ENCODE assay signal across 33 cellular contexts in the genomic region with DNA sequence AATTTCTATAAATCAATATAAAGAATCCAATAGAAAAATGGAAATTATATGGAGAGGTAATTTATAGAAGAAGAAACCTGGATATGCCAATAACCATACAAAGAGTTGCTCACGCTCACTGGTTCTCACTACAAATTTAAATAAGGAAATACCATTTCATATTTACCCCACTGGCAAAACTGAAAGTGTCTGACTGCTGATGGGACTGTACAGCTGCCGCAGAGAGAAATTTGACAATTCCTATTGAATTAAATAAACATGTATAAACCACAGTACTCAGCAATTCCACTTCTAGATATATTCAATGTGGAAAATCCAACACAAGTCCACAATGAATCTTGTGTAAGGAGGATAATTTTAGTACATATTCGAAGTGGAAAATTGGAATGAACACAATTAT.
"Had no signal": no experiment of that assay in that cellular context is flagged by ENCODE, and none has a peak within 500 bp of the region (broad histone marks: within the 10 kb centered on the region; RNA-seq: fewer than 3 reads in every experiment).

No MANE protein-coding gene starts in this region.

- H3K36me3 Mint-ChIP-seq: naive thymus-derived CD4-positive, alpha-beta T cell; natural killer cell; stimulated activated memory B cell treated with anti-CD40 and anti-IgM and Interleukin-4, amounts not matched to agents 10 μg/mL and 1 μg/mL and 100 μg/mL, for 72 hours had no signal

- H3K4me3 ChIP-seq: neural progenitor cell, ovary, psoas muscle, right lobe of liver, sigmoid colon, skin epidermis, smooth muscle cell, spleen, suprapubic skin, testis, tibial artery, transverse colon, upper lobe of right lung, uterus had no signal

- H3K36me3 ChIP-seq: neural progenitor cell, ovary, right lobe of liver, sigmoid colon, spleen, suprapubic skin, tibial artery, transverse colon, upper lobe of right lung, uterus had no signal

- H3K4me1 ChIP-seq: parathyroid adenoma, psoas muscle, right lobe of liver, sigmoid colon, spleen, suprapubic skin, testis, tibial artery, transverse colon, upper lobe of right lung, uterus had no signal

- H3K4me3 Mint-ChIP-seq: naive thymus-derived CD4-positive, alpha-beta T cell; natural killer cell; nephron; neural progenitor cell; stimulated activated memory B cell treated with anti-CD40 and anti-IgM and Interleukin-4, amounts not matched to agents 10 μg/mL and 1 μg/mL and 100 μg/mL, for 72 hours; stimulated activated naive CD8-positive, alpha-beta T cell treated with anti-CD3 and anti-CD28 coated beads, Interleukin-15, amount 100 ng/mL, for 72 hours; type B pancreatic cell had no signal

- H3K27ac Mint-ChIP-seq: naive thymus-derived CD4-positive, alpha-beta T cell; natural killer cell; nephron; neural progenitor cell; progenitor cell of endocrine pancreas; stimulated activated memory B cell treated with anti-CD40 and anti-IgM and Interleukin-4, amounts not matched to agents 10 μg/mL and 1 μg/mL and 100 μg/mL, for 72 hours; stimulated activated naive CD8-positive, alpha-beta T cell treated with anti-CD3 and anti-CD28 coated beads, Interleukin-15, amount 100 ng/mL, for 72 hours; type B pancreatic cell had no signal

- H3K79me2 ChIP-seq: parathyroid adenoma had no signal

- H3K27me3 Mint-ChIP-seq: naive thymus-derived CD4-positive, alpha-beta T cell; progenitor cell of endocrine pancreas; stimulated activated memory B cell treated with anti-CD40 and anti-IgM and Interleukin-4, amounts not matched to agents 10 μg/mL and 1 μg/mL and 100 μg/mL, for 72 hours; stimulated activated naive CD8-positive, alpha-beta T cell treated with anti-CD3 and anti-CD28 coated beads, Interleukin-15, amount 100 ng/mL, for 72 hours; type B pancreatic cell had no signal

- H3K9me3 ChIP-seq: ovary, psoas muscle, right lobe of liver, sigmoid colon, spleen, suprapubic skin, testis, tibial artery, transverse colon, upper lobe of right lung, uterus had no signal

- H3K9ac ChIP-seq: neural progenitor cell, parathyroid adenoma had no signal

- H3K27me3 ChIP-seq: neural progenitor cell, ovary, right lobe of liver, sigmoid colon, spleen, suprapubic skin, testis, tibial artery, transverse colon, upper lobe of right lung, uterus had no signal

- H3K4me2 ChIP-seq: neural progenitor cell, smooth muscle cell had no signal

- H3K27ac ChIP-seq: neural progenitor cell, ovary, parathyroid adenoma, psoas muscle, right lobe of liver, sigmoid colon, skin epidermis, spleen, suprapubic skin, testis, tibial artery, transverse colon, upper lobe of right lung, uterus had no signal

- H3K4me1 Mint-ChIP-seq: naive thymus-derived CD4-positive, alpha-beta T cell; natural killer cell; stimulated activated naive CD8-positive, alpha-beta T cell treated with anti-CD3 and anti-CD28 coated beads, Interleukin-15, amount 100 ng/mL, for 72 hours had no signal

- ATAC-seq: naive thymus-derived CD4-positive, alpha-beta T cell; natural killer cell; psoas muscle; right cardiac atrium; right lobe of liver; stimulated activated memory B cell treated with anti-CD40 and anti-IgM and Interleukin-4, amounts not matched to agents 10 μg/mL and 1 μg/mL and 100 μg/mL, for 72 hours; stimulated activated naive CD8-positive, alpha-beta T cell treated with anti-CD3 and anti-CD28 coated beads, Interleukin-15, amount 100 ng/mL, for 72 hours; stimulated activated naive CD8-positive, alpha-beta T cell treated with anti-CD3 and anti-CD28 coated beads, Interleukin-15, Interleukin-2, amounts not matched to agents 100 U/mL and 50 U/mL, for 24 hours; upper lobe of right lung had no signal

- DNase-seq: naive thymus-derived CD4-positive, alpha-beta T cell; natural killer cell; occipital lobe; ovary; posterior cingulate gyrus; psoas muscle; right cardiac atrium; right lobe of liver; sigmoid colon; spleen; stimulated activated CD4-positive, alpha-beta T cell treated with anti-CD3 and anti-CD28 coated beads, Interleukin-12 subunit alpha, Interleukin-12 subunit beta, amount 100 ng/mL, for 4 hours; stimulated activated CD4-positive, alpha-beta T cell treated with anti-CD3 and anti-CD28 coated beads, Interleukin-1b, Interleukin-23, amount 100 ng/mL, for 48 hours; stimulated activated CD4-positive, alpha-beta T cell treated with anti-CD3 and anti-CD28 coated beads, Interleukin-4, amount 100 ng/mL, for 1 hour; stimulated activated CD4-positive, alpha-beta T cell treated with anti-CD3 and anti-CD28 coated beads, Interleukin-4, amount 100 ng/mL, for 4 hours; stimulated activated CD8-positive, alpha-beta memory T cell treated with anti-CD3 and anti-CD28 coated beads, Interleukin-4, amount 100 ng/mL, for 48 hours; stimulated activated naive CD4-positive, alpha-beta T cell; stimulated activated naive CD8-positive, alpha-beta T cell treated with anti-CD3 and anti-CD28 coated beads, Interleukin-15, amount 100 ng/mL, for 72 hours; stimulated activated naive CD8-positive, alpha-beta T cell treated with anti-CD3 and anti-CD28 coated beads, Interleukin-15, Interleukin-2, amounts not matched to agents 100 U/mL and 50 U/mL, for 24 hours; substantia nigra; testis; tibial artery; transverse colon; upper lobe of right lung; uterus had no signal

- H2AFZ ChIP-seq: neural progenitor cell, parathyroid adenoma had no signal

- H3K9me3 Mint-ChIP-seq: nephron; stimulated activated memory B cell treated with anti-CD40 and anti-IgM and Interleukin-4, amounts not matched to agents 10 μg/mL and 1 μg/mL and 100 μg/mL, for 72 hours had no signal
